Comparison of ENCODE assay signal across 18 cellular contexts in genomic region chr5:77262685-77263084, GRCh38. TPM values are rescaled to one million over a fixed set of nuclear protein-coding genes. Genes with fewer than 3 reads are reported as not detected.
"Had no signal": no experiment of that assay in that cellular context is flagged by ENCODE, and none has a peak within 500 bp of the region (broad histone marks: within the 10 kb centered on the region; RNA-seq: fewer than 3 reads in every experiment).

No MANE protein-coding gene starts in this region.

- ATAC-seq: body of pancreas; naive thymus-derived CD8-positive, alpha-beta T cell; right lobe of liver; stimulated activated effector memory CD8-positive, alpha-beta T cell treated with anti-CD3 and anti-CD28 coated beads, Interleukin-12 subunit alpha, Interleukin-12 subunit beta, amount 100 ng/mL, for 72 hours had no signal

- H3K4me1 Mint-ChIP-seq: immature natural killer cell; naive thymus-derived CD8-positive, alpha-beta T cell; stimulated activated effector memory CD8-positive, alpha-beta T cell treated with anti-CD3 and anti-CD28 coated beads, Interleukin-12 subunit alpha, Interleukin-12 subunit beta, amount 100 ng/mL, for 72 hours had no signal

- H3K36me3 ChIP-seq: esophagus muscularis mucosa, right lobe of liver, stomach had no signal

- H3K4me2 ChIP-seq: smooth muscle cell had no signal

- H3K4me3 ChIP-seq: body of pancreas, esophagus muscularis mucosa, right lobe of liver, smooth muscle cell, stomach, testis had no signal

- DNase-seq: activated CD4-positive, alpha-beta memory T cell treated with anti-CD3 and anti-CD28 coated beads for 36 hours; activated naive CD8-positive, alpha-beta T cell treated with anti-CD3 and anti-CD28 coated beads, Interleukin-2, amount 10 ng/mL, durations not matched to agents 7 days and 5 days; activated T-cell treated with anti-CD3 and anti-CD28 coated beads for 4 hours; body of pancreas; dermis blood vessel endothelial cell; effector memory CD4-positive, alpha-beta T cell; immature natural killer cell; kidney glomerular epithelial cell; naive thymus-derived CD8-positive, alpha-beta T cell; right lobe of liver; stimulated activated CD4-positive, alpha-beta T cell treated with anti-CD3 and anti-CD28 coated beads, Interleukin-4, amount 100 ng/mL, for 1 hour; stomach; testis had no signal

- H3K36me3 Mint-ChIP-seq: activated CD4-positive, alpha-beta memory T cell treated with anti-CD3 and anti-CD28 coated beads for 36 hours; activated naive CD8-positive, alpha-beta T cell treated with anti-CD3 and anti-CD28 coated beads, Interleukin-2, amount 10 ng/mL, durations not matched to agents 7 days and 5 days; immature natural killer cell; stimulated activated effector memory CD8-positive, alpha-beta T cell treated with anti-CD3 and anti-CD28 coated beads, Interleukin-12 subunit alpha, Interleukin-12 subunit beta, amount 100 ng/mL, for 72 hours had no signal

- H3K9me3 ChIP-seq: body of pancreas, esophagus muscularis mucosa, right lobe of liver, stomach, testis had no signal

- H3K9me3 Mint-ChIP-seq: activated CD4-positive, alpha-beta memory T cell treated with anti-CD3 and anti-CD28 coated beads for 36 hours; activated naive CD8-positive, alpha-beta T cell treated with anti-CD3 and anti-CD28 coated beads, Interleukin-2, amount 10 ng/mL, durations not matched to agents 7 days and 5 days; immature natural killer cell; naive thymus-derived CD8-positive, alpha-beta T cell; stimulated activated effector memory CD8-positive, alpha-beta T cell treated with anti-CD3 and anti-CD28 coated beads, Interleukin-12 subunit alpha, Interleukin-12 subunit beta, amount 100 ng/mL, for 72 hours had no signal

- H3K4me3 Mint-ChIP-seq: activated CD4-positive, alpha-beta memory T cell treated with anti-CD3 and anti-CD28 coated beads for 36 hours; activated naive CD8-positive, alpha-beta T cell treated with anti-CD3 and anti-CD28 coated beads, Interleukin-2, amount 10 ng/mL, durations not matched to agents 7 days and 5 days; immature natural killer cell; naive thymus-derived CD8-positive, alpha-beta T cell; stimulated activated effector memory CD8-positive, alpha-beta T cell treated with anti-CD3 and anti-CD28 coated beads, Interleukin-12 subunit alpha, Interleukin-12 subunit beta, amount 100 ng/mL, for 72 hours had no signal

- H3K4me1 ChIP-seq: body of pancreas, esophagus muscularis mucosa, right lobe of liver, testis had no signal

- H3K27me3 ChIP-seq: body of pancreas, esophagus muscularis mucosa, right lobe of liver, stomach, testis had no signal

- H3K27ac Mint-ChIP-seq: activated CD4-positive, alpha-beta memory T cell treated with anti-CD3 and anti-CD28 coated beads for 36 hours; activated naive CD8-positive, alpha-beta T cell treated with anti-CD3 and anti-CD28 coated beads, Interleukin-2, amount 10 ng/mL, durations not matched to agents 7 days and 5 days; immature natural killer cell; naive thymus-derived CD8-positive, alpha-beta T cell; stimulated activated effector memory CD8-positive, alpha-beta T cell treated with anti-CD3 and anti-CD28 coated beads, Interleukin-12 subunit alpha, Interleukin-12 subunit beta, amount 100 ng/mL, for 72 hours had no signal

- H3K27ac ChIP-seq: body of pancreas, esophagus muscularis mucosa, right lobe of liver, stomach, testis had no signal

RNA-seq across cellular contexts. Expression of gene PDE8B, which starts 52.2 kb away (rescaled TPM):
- total RNA-seq: activated CD4-positive, alpha-beta memory T cell treated with anti-CD3 and anti-CD28 coated beads for 36 hours; endothelial cell of umbilical vein; pulmonary artery endothelial cell had no signal
- polyA plus RNA-seq: endothelial cell of umbilical vein had no signal
